9 cellular contexts compared by ENCODE assay signal in genomic region chr9:72476617-72477375, GRCh38. TPM values are rescaled to one million over a fixed set of nuclear protein-coding genes. Genes with fewer than 3 reads are reported as not detected.
A peak's percentile ranks its signal among the peaks of the same experiment; 100 is the strongest.
DNase-seq lines count a peak whose midpoint lies in the region; ATAC-seq, FAIRE-seq and TF ChIP-seq lines count a peak whose summit lies in the region.
"Had no signal": no experiment of that assay in that cellular context is flagged by ENCODE, and none has a peak within 500 bp of the region (broad histone marks: within the 10 kb centered on the region; RNA-seq: fewer than 3 reads in every experiment).

No MANE protein-coding gene starts in this region.

- H3K36me3 ChIP-seq in astrocyte (ENCODE audit: insufficient read depth, low read length), result no peaks in the 10 kb centered on the region
- no peaks in the 10 kb centered on the region for H3K36me3 ChIP-seq in sigmoid colon
- H3K36me3 ChIP-seq in Karpas-422 (ENCODE audit: insufficient read depth, low read length), result no peaks in the 10 kb centered on the region
- H3K36me3 ChIP-seq: right lobe of liver had no signal

- H3K4me1 Mint-ChIP-seq in astrocyte (ENCODE audit: low read depth, unreplicated experiment), result peaks cover 50% of the 10 kb centered on the region

- no peaks in the 10 kb centered on the region for H3K9me3 Mint-ChIP-seq in astrocyte (ENCODE audit: unreplicated experiment)

- H3K27ac ChIP-seq in astrocyte (ENCODE audit: low read depth, low read length), result peak overlapping the region; percentile 35
- peak overlapping the region in 3 of 4 donors; percentile 16 to 63 (median 32) for H3K27ac ChIP-seq in sigmoid colon
- H3K27ac ChIP-seq in Karpas-422 (ENCODE audit: low read length), result no peak overlapping the region
- H3K27ac ChIP-seq: right lobe of liver had no signal

- WGBS in sigmoid colon, 2 donors, result 48 to 69% methylated on average over 2 of the region's 2 CpGs

- peak; percentile 81 for FAIRE-seq in astrocyte (lab: Jason Lieb, UNC)

- no peak for ATAC-seq in HG03521 (IDR thresholded peaks at IDR 0.05; ENCODE audit: unreplicated experiment)

- H2AFZ ChIP-seq in astrocyte (ENCODE audit: low read depth, low read length), result no peak overlapping the region
- H2AFZ ChIP-seq in Karpas-422 (ENCODE audit: low read length), result no peak overlapping the region

- H3K27me3 ChIP-seq in astrocyte (ENCODE audit: insufficient read depth, low read length) (no peaks in the 10 kb centered on the region), sigmoid colon (no peaks in the 10 kb centered on the region), Karpas-422 (ENCODE audit: low read length) (no peaks in the 10 kb centered on the region)
- H3K27me3 ChIP-seq: right lobe of liver had no signal

- no peaks in the 10 kb centered on the region for H3K36me3 Mint-ChIP-seq in astrocyte (ENCODE audit: low read depth, unreplicated experiment)

- H3K4me1 ChIP-seq in astrocyte (ENCODE audit: insufficient read depth, low read length) (peaks cover 40% of the 10 kb centered on the region), sigmoid colon (peaks cover 0 to 29% (median 18%) of the 10 kb centered on the region in 4 donors), Karpas-422 (ENCODE audit: low read length) (no peaks in the 10 kb centered on the region)

- TF ChIP-seq CTCF in astrocyte (IDR thresholded peaks at IDR 0.05; ENCODE audit: insufficient read depth, low read depth, low read length), result no peak
- no peak for TF ChIP-seq CTCF in sigmoid colon (IDR thresholded peaks at IDR 0.05)

- no peaks in the 10 kb centered on the region for H4K20me1 ChIP-seq in astrocyte (ENCODE audit: insufficient read depth, low read length)
- H4K20me1 ChIP-seq in Karpas-422 (ENCODE audit: insufficient read depth, low read depth, low read length), result no peaks in the 10 kb centered on the region

- DNase-seq in Caki2 (ENCODE audit: low read depth) (peak; percentile 82), OCI-M1 (lab: John Stamatoyannopoulos, UW) (peak; percentile 57), astrocyte (ENCODE audit: low read depth) (peak; percentile 86), sigmoid colon (no peak), NCI-H1436 (lab: John Stamatoyannopoulos, UW) (no peak), NCI-H526 (lab: John Stamatoyannopoulos, UW) (no peak), Karpas-422 (no peak)
- DNase-seq: right lobe of liver had no signal

- intact Hi-C loops in sigmoid colon (cut with DNase I), result no loop called here

- in situ Hi-C loops in Caki2 (cut with HindIII; ENCODE audit: low pct_unique_long_range_greater_than_20kb, low sequenced_read_pairs), result no loop called here

- H3K27me3 Mint-ChIP-seq in astrocyte (ENCODE audit: low read depth, unreplicated experiment), result no peaks in the 10 kb centered on the region

- no peak for TF ChIP-seq POLR2A in sigmoid colon (IDR thresholded peaks at IDR 0.05)

- H3K9ac ChIP-seq in astrocyte (ENCODE audit: low read length) (no peak overlapping the region), Karpas-422 (ENCODE audit: low read length) (no peak overlapping the region)

- H3K4me3 ChIP-seq in astrocyte (ENCODE audit: insufficient read depth, low read depth, low read length) (no peak overlapping the region), sigmoid colon (no peak overlapping the region), Karpas-422 (ENCODE audit: low read length) (no peak overlapping the region)
- H3K4me3 ChIP-seq: right lobe of liver had no signal

- no peak for TF ChIP-seq EP300 in sigmoid colon (IDR thresholded peaks at IDR 0.05)

- H3K4me2 ChIP-seq in astrocyte (ENCODE audit: low read length) (peak overlapping the region; percentile 49), Karpas-422 (ENCODE audit: low read depth, low read length, poor library complexity, severe bottlenecking) (no peak overlapping the region)

- no peaks in the 10 kb centered on the region for H3K79me2 ChIP-seq in astrocyte (ENCODE audit: insufficient read depth, low read length)
- no peaks in the 10 kb centered on the region for H3K79me2 ChIP-seq in Karpas-422 (ENCODE audit: low read length)

- peak overlapping the region; percentile 13 for H3K4me3 Mint-ChIP-seq in astrocyte (ENCODE audit: unreplicated experiment)

- H3K27ac Mint-ChIP-seq in astrocyte (ENCODE audit: unreplicated experiment), result peak overlapping the region; percentile 79

- no peaks in the 10 kb centered on the region for H3K9me2 ChIP-seq in Karpas-422 (replicated peaks; ENCODE audit: insufficient read depth, low read length)

- H3K9me3 ChIP-seq in astrocyte (ENCODE audit: insufficient read depth, low read depth, low read length) (no peaks in the 10 kb centered on the region), sigmoid colon (no peaks in the 10 kb centered on the region), Karpas-422 (ENCODE audit: low read length) (no peaks in the 10 kb centered on the region)
- H3K9me3 ChIP-seq: right lobe of liver had no signal

RNA-seq across cellular contexts. Expression of gene TMC1, which starts 44.6 kb away (rescaled TPM):
- not detected in 2 replicates for total RNA-seq in Caki2 (2014; rRNA removed; shearing (Covaris generic); ENCODE audit: low replicate concordance)
- total RNA-seq in astrocyte (0.10 TPM in 1 of 2 replicates, not detected in the other), sigmoid colon (1 to 10 TPM in 1 of 4 donors, under 1 TPM in 1, not detected in 2; under 0.01 to 1.5 TPM)
- under 1 TPM in 1 of 3 donors, not detected in 2; 0.51 TPM for polyA plus RNA-seq in sigmoid colon
- not detected in 2 replicates for total RNA-seq in Karpas-422 (2014; rRNA removed; shearing (Covaris generic); ENCODE audit: low replicate concordance)

Comparison
In these comparisons a context has a peak if more than half of its experiments do, and no peak if none do; other contexts are left out.
1. DNase-seq: peak in Caki2 (single experiment), OCI-M1 (single experiment) and astrocyte (single experiment); none in sigmoid colon (single experiment), NCI-H1436 (single experiment), NCI-H526 (0 of 2) and Karpas-422 (single experiment).